22 cellular contexts compared by ENCODE assay signal in genomic region chr4:152246659-152247058, GRCh38.
A peak's percentile ranks its signal among the peaks of the same experiment; 100 is the strongest.
DNase-seq lines count a peak whose midpoint lies in the region; ATAC-seq and TF ChIP-seq lines count a peak whose summit lies in the region.
"Had no signal": no experiment of that assay in that cellular context is flagged by ENCODE, and none has a peak within 500 bp of the region (broad histone marks: within the 10 kb centered on the region; RNA-seq: fewer than 3 reads in every experiment).

No MANE protein-coding gene starts in this region.

- H3K27me3 ChIP-seq in CD8-positive, alpha-beta T cell (ENCODE audit: insufficient read depth, low read length): no peaks in the 10 kb centered on the region
- H3K27me3 ChIP-seq in esophagus muscularis mucosa: peaks cover 0 to 7% (median 0%) of the 10 kb centered on the region in 4 donors
- H3K27me3 ChIP-seq in SJCRH30: no peaks in the 10 kb centered on the region
- H3K27me3 ChIP-seq in vagina: no peaks in the 10 kb centered on the region
- H3K27me3 ChIP-seq: gastrocnemius medialis, stomach had no signal

- no peak overlapping the region for H3K27ac Mint-ChIP-seq in activated CD4-positive, alpha-beta T cell treated with anti-CD3 and anti-CD28 coated beads for 36 hours
- H3K27ac Mint-ChIP-seq in CD8-positive, alpha-beta T cell: peak overlapping the region; percentile 88
- H3K27ac Mint-ChIP-seq in activated CD8-positive, alpha-beta T cell treated with anti-CD3 and anti-CD28 coated beads, Interleukin-2, amount 10 ng/mL, durations not matched to agents 7 days and 5 days: peak overlapping the region; percentile 11
- H3K27ac Mint-ChIP-seq: B cell, type B pancreatic cell had no signal

- no peak for TF ChIP-seq EP300 in esophagus muscularis mucosa (IDR thresholded peaks at IDR 0.05)

- peaks cover 34% of the 10 kb centered on the region for H3K4me1 Mint-ChIP-seq in activated CD4-positive, alpha-beta T cell treated with anti-CD3 and anti-CD28 coated beads for 36 hours
- H3K4me1 Mint-ChIP-seq in CD8-positive, alpha-beta T cell (ENCODE audit: low read depth): peaks cover 37% of the 10 kb centered on the region
- peaks cover 17% of the 10 kb centered on the region for H3K4me1 Mint-ChIP-seq in activated CD8-positive, alpha-beta T cell treated with anti-CD3 and anti-CD28 coated beads, Interleukin-2, amount 10 ng/mL, durations not matched to agents 7 days and 5 days (ENCODE audit: low read depth)
- H3K4me1 Mint-ChIP-seq: B cell had no signal

- no peak overlapping the region for H3K4me3 ChIP-seq in CD8-positive, alpha-beta T cell (ENCODE audit: low read depth, low read length)
- H3K4me3 ChIP-seq in esophagus muscularis mucosa: no peak overlapping the region
- H3K4me3 ChIP-seq in SJCRH30: no peak overlapping the region
- H3K4me3 ChIP-seq in vagina: no peak overlapping the region
- H3K4me3 ChIP-seq: gastrocnemius medialis, mucosa of descending colon, prostate gland, SK-N-MC, stomach had no signal

- POLR2A ChIA-PET in activated CD4-positive, alpha-beta T cell treated with anti-CD3 and anti-CD28 coated beads for 36 hours (lab: Charles Lee): no interaction called here
- POLR2A ChIA-PET in CD8-positive, alpha-beta T cell (lab: Charles Lee): interaction anchor here (0.9 to 1.4 kb wide), 4 partner anchors 9 to 145 kb away, joined by 3 to 4 read pairs (median 4); no protein-coding TSS in a partner anchor
- POLR2A ChIA-PET in activated CD8-positive, alpha-beta T cell treated with anti-CD3 and anti-CD28 coated beads, Interleukin-2, amount 10 ng/mL, durations not matched to agents 7 days and 5 days (lab: Charles Lee): no interaction called here

- TF ChIP-seq POLR2A in esophagus muscularis mucosa (IDR thresholded peaks at IDR 0.05; ENCODE audit: low read depth): no peak
- no peak for TF ChIP-seq POLR2A in vagina (IDR thresholded peaks at IDR 0.05)

- WGBS in esophagus muscularis mucosa: 81% methylated on average over 13 of the region's 13 CpGs

- no peaks in the 10 kb centered on the region for H3K36me3 Mint-ChIP-seq in activated CD4-positive, alpha-beta T cell treated with anti-CD3 and anti-CD28 coated beads for 36 hours (ENCODE audit: low read depth)
- H3K36me3 Mint-ChIP-seq in CD8-positive, alpha-beta T cell: no peaks in the 10 kb centered on the region
- H3K36me3 Mint-ChIP-seq in activated CD8-positive, alpha-beta T cell treated with anti-CD3 and anti-CD28 coated beads, Interleukin-2, amount 10 ng/mL, durations not matched to agents 7 days and 5 days (ENCODE audit: low read depth): peaks cover 1% of the 10 kb centered on the region
- H3K36me3 Mint-ChIP-seq: type B pancreatic cell had no signal

- CTCF ChIA-PET in activated CD4-positive, alpha-beta T cell treated with anti-CD3 and anti-CD28 coated beads for 36 hours (lab: Charles Lee): no interaction called here
- CTCF ChIA-PET in CD8-positive, alpha-beta T cell (lab: Charles Lee): interaction anchor here (0.9 to 1.4 kb wide), 3 partner anchors 9 to 144 kb away, joined by 3 to 6 read pairs (median 3); no protein-coding TSS in a partner anchor
- CTCF ChIA-PET in activated CD8-positive, alpha-beta T cell treated with anti-CD3 and anti-CD28 coated beads, Interleukin-2, amount 10 ng/mL, durations not matched to agents 7 days and 5 days (lab: Charles Lee): no interaction called here

- peaks cover 3% of the 10 kb centered on the region for H3K9me3 Mint-ChIP-seq in activated CD4-positive, alpha-beta T cell treated with anti-CD3 and anti-CD28 coated beads for 36 hours (ENCODE audit: low read depth)
- no peaks in the 10 kb centered on the region for H3K9me3 Mint-ChIP-seq in CD8-positive, alpha-beta T cell
- no peaks in the 10 kb centered on the region for H3K9me3 Mint-ChIP-seq in activated CD8-positive, alpha-beta T cell treated with anti-CD3 and anti-CD28 coated beads, Interleukin-2, amount 10 ng/mL, durations not matched to agents 7 days and 5 days (ENCODE audit: insufficient read depth)
- H3K9me3 Mint-ChIP-seq: type B pancreatic cell had no signal

- peak; percentile 30 for ATAC-seq in activated CD4-positive, alpha-beta T cell treated with anti-CD3 and anti-CD28 coated beads for 36 hours
- peak; percentile 49 for ATAC-seq in CD8-positive, alpha-beta T cell
- ATAC-seq in activated CD8-positive, alpha-beta T cell treated with anti-CD3 and anti-CD28 coated beads, Interleukin-2, amount 10 ng/mL, durations not matched to agents 7 days and 5 days: no peak
- ATAC-seq: esophagus mucosa, gastrocnemius medialis, mucosa of descending colon had no signal

- H3K4me1 ChIP-seq in CD8-positive, alpha-beta T cell (ENCODE audit: insufficient read depth, low read length): peaks cover 27% of the 10 kb centered on the region
- H3K4me1 ChIP-seq in esophagus muscularis mucosa (peaks cover 0 to 14% (median 5%) of the 10 kb centered on the region in 4 donors), SJCRH30 (no peaks in the 10 kb centered on the region), vagina (no peaks in the 10 kb centered on the region)
- H3K4me1 ChIP-seq: gastrocnemius medialis, prostate gland, stomach had no signal

- H3K9me3 ChIP-seq in CD8-positive, alpha-beta T cell (ENCODE audit: low read length): no peaks in the 10 kb centered on the region
- no peaks in the 10 kb centered on the region for H3K9me3 ChIP-seq in esophagus muscularis mucosa
- H3K9me3 ChIP-seq in SJCRH30 (replicated peaks): no peaks in the 10 kb centered on the region
- no peaks in the 10 kb centered on the region for H3K9me3 ChIP-seq in vagina
- H3K9me3 ChIP-seq: gastrocnemius medialis, mucosa of descending colon, prostate gland, stomach had no signal

- H3K27me3 Mint-ChIP-seq in activated CD4-positive, alpha-beta T cell treated with anti-CD3 and anti-CD28 coated beads for 36 hours: no peaks in the 10 kb centered on the region
- no peaks in the 10 kb centered on the region for H3K27me3 Mint-ChIP-seq in CD8-positive, alpha-beta T cell (ENCODE audit: low read depth)
- H3K27me3 Mint-ChIP-seq in activated CD8-positive, alpha-beta T cell treated with anti-CD3 and anti-CD28 coated beads, Interleukin-2, amount 10 ng/mL, durations not matched to agents 7 days and 5 days (ENCODE audit: low read depth): peaks cover 5% of the 10 kb centered on the region

- no peak overlapping the region for H3K27ac ChIP-seq in CD8-positive, alpha-beta T cell (ENCODE audit: low read depth, low read length)
- H3K27ac ChIP-seq in esophagus muscularis mucosa (replicated peaks in 1 of 4) (no peak overlapping the region), SJCRH30 (no peak overlapping the region), vagina (no peak overlapping the region)
- H3K27ac ChIP-seq: gastrocnemius medialis, prostate gland, SK-N-MC, stomach had no signal

- peak overlapping the region; percentile 9 for H3K4me3 Mint-ChIP-seq in activated CD4-positive, alpha-beta T cell treated with anti-CD3 and anti-CD28 coated beads for 36 hours
- H3K4me3 Mint-ChIP-seq in CD8-positive, alpha-beta T cell: peak overlapping the region; percentile 74
- no peak overlapping the region for H3K4me3 Mint-ChIP-seq in activated CD8-positive, alpha-beta T cell treated with anti-CD3 and anti-CD28 coated beads, Interleukin-2, amount 10 ng/mL, durations not matched to agents 7 days and 5 days
- H3K4me3 Mint-ChIP-seq: B cell, type B pancreatic cell had no signal

- DNase-seq in activated CD4-positive, alpha-beta T cell treated with anti-CD3 and anti-CD28 coated beads for 36 hours: peak; percentile 28
- no peak for DNase-seq in activated CD4-positive, alpha-beta T cell treated with anti-CD3 and anti-CD28 coated beads for 1 hour
- DNase-seq in CD8-positive, alpha-beta T cell: peak in 5 of 7 experiments; percentile 6 to 70 (median 18)
- DNase-seq in activated CD8-positive, alpha-beta T cell treated with anti-CD3 and anti-CD28 coated beads, Interleukin-2, amount 10 ng/mL, durations not matched to agents 7 days and 5 days: no peak
- DNase-seq in esophagus muscularis mucosa (ENCODE audit: extremely low spot score) (peak; percentile 83), SJCRH30 (no peak), SKM-1 (lab: John Stamatoyannopoulos, UW; ENCODE audit: unreplicated experiment) (no peak), vagina (ENCODE audit: extremely low spot score in 2 of 2) (no peak)
- DNase-seq: aorta; effector CD4-positive, alpha-beta T cell; gastrocnemius medialis; hypothalamus; mucosa of descending colon; NCI-H1048; NCI-H2081; NCI-H510A; stomach had no signal

- no peaks in the 10 kb centered on the region for H3K36me3 ChIP-seq in CD8-positive, alpha-beta T cell (ENCODE audit: insufficient read depth, low read length)
- no peaks in the 10 kb centered on the region for H3K36me3 ChIP-seq in esophagus muscularis mucosa
- no peaks in the 10 kb centered on the region for H3K36me3 ChIP-seq in SJCRH30
- H3K36me3 ChIP-seq in vagina: no peaks in the 10 kb centered on the region
- H3K36me3 ChIP-seq: gastrocnemius medialis, prostate gland, stomach had no signal

- TF ChIP-seq CTCF in CD8-positive, alpha-beta T cell (IDR thresholded peaks at IDR 0.05): no peak
- no peak for TF ChIP-seq CTCF in esophagus muscularis mucosa (IDR thresholded peaks at IDR 0.05)
- no peak for TF ChIP-seq CTCF in vagina (IDR thresholded peaks at IDR 0.05)

- intact Hi-C loops in activated CD4-positive, alpha-beta T cell treated with anti-CD3 and anti-CD28 coated beads for 36 hours (cut with DNase I, micrococcal nuclease): no loop called here
- intact Hi-C loops in CD8-positive, alpha-beta T cell (cut with DNase I, micrococcal nuclease): no loop called here
- intact Hi-C loops in esophagus muscularis mucosa (cut with DNase I) (no loop called here), vagina (cut with DNase I) (no loop called here)

Comparison
In these comparisons a context has a peak if more than half of its experiments do, and no peak if none do; other contexts are left out.
1. DNase-seq: peak in activated CD4-positive, alpha-beta T cell treated with anti-CD3 and anti-CD28 coated beads for 36 hours (single experiment), CD8-positive, alpha-beta T cell (5 of 7) and esophagus muscularis mucosa (single experiment); none in activated CD4-positive, alpha-beta T cell treated with anti-CD3 and anti-CD28 coated beads for 1 hour (single experiment), activated CD8-positive, alpha-beta T cell treated with anti-CD3 and anti-CD28 coated beads, Interleukin-2, amount 10 ng/mL, durations not matched to agents 7 days and 5 days (single experiment), SJCRH30 (0 of 2), SKM-1 (single experiment) and vagina (0 of 2).